In the genomic region with DNA sequence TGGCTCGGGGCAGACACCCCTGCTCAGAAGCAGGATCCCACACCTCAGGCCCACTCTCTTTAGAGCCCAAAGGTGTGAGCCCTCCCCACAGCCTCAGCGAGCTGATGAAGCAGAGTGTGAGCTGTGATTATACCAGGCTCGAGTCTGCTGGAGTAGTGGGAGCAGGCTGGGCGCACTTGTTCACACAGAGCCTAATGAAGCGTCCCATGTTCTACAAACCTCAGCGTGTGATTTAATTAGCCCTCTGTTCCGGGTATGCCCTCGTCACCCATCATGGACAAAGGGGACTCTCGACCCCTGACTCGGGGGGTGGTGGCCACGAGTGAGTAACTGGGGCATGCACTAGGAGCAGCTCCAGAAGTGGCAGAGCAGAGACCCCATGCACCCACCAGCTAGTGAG, we compare ENCODE assay signal across 22 cellular contexts.
"Had no signal": no experiment of that assay in that cellular context is flagged by ENCODE, and none has a peak within 500 bp of the region (broad histone marks: within the 10 kb centered on the region; RNA-seq: fewer than 3 reads in every experiment).

No MANE protein-coding gene starts in this region.

- H3K9me3 ChIP-seq: body of pancreas, heart left ventricle, mucosa of descending colon, right atrium auricular region, tibial artery had no signal

- H3K9me3 Mint-ChIP-seq: activated naive CD4-positive, alpha-beta T cell treated with anti-CD3 and anti-CD28 coated beads, Interleukin-2, amount 50 U/mL, for 24 hours; activated T-helper 1 cell treated with anti-CD3 and anti-CD28 coated beads, Interleukin-12 subunit alpha, Interleukin-12 subunit beta, Interleukin-2, Interleukin-4 antibody, amounts not matched to agents 30 ng/mL and 10 ng/mL and 1 ng/mL, durations not matched to agents 14 hours and 24 hours and 36 hours had no signal

- H3K4me1 Mint-ChIP-seq: activated naive CD4-positive, alpha-beta T cell treated with anti-CD3 and anti-CD28 coated beads, Interleukin-2, amount 50 U/mL, for 24 hours; stimulated activated naive CD8-positive, alpha-beta T cell treated with anti-CD3 and anti-CD28 coated beads, Interleukin-15, amount 100 ng/mL, for 72 hours had no signal

- H3K27me3 ChIP-seq: cardiac muscle cell, right atrium auricular region had no signal

- H3K4me3 ChIP-seq: body of pancreas, cardiac muscle cell, gastroesophageal sphincter, heart left ventricle, mucosa of descending colon, right atrium auricular region, tibial artery had no signal

- H3K36me3 ChIP-seq: cardiac muscle cell, gastroesophageal sphincter, heart left ventricle, right atrium auricular region, tibial artery, WERI-Rb-1 had no signal

- H3K36me3 Mint-ChIP-seq: activated naive CD4-positive, alpha-beta T cell treated with anti-CD3 and anti-CD28 coated beads, Interleukin-2, amount 50 U/mL, for 24 hours had no signal

- H3K27ac ChIP-seq: body of pancreas, cardiac muscle cell, epithelial cell of prostate, gastroesophageal sphincter, heart left ventricle, right atrium auricular region, tibial artery, WERI-Rb-1 had no signal

- ATAC-seq: activated CD8-positive, alpha-beta T cell treated with anti-CD3 and anti-CD28 coated beads, Interleukin-2, amount 10 ng/mL, durations not matched to agents 7 days and 5 days; body of pancreas; gastroesophageal sphincter; heart left ventricle; left cardiac atrium; mucosa of descending colon; stimulated activated naive CD8-positive, alpha-beta T cell treated with anti-CD3 and anti-CD28 coated beads, Interleukin-15, amount 100 ng/mL, for 72 hours had no signal

- H3K27ac Mint-ChIP-seq: activated CD8-positive, alpha-beta T cell treated with anti-CD3 and anti-CD28 coated beads, Interleukin-2, amount 10 ng/mL, durations not matched to agents 7 days and 5 days; activated naive CD4-positive, alpha-beta T cell treated with anti-CD3 and anti-CD28 coated beads, Interleukin-2, amount 50 U/mL, for 24 hours; activated T-helper 1 cell treated with anti-CD3 and anti-CD28 coated beads, Interleukin-12 subunit alpha, Interleukin-12 subunit beta, Interleukin-2, Interleukin-4 antibody, amounts not matched to agents 30 ng/mL and 10 ng/mL and 1 ng/mL, durations not matched to agents 14 hours and 24 hours and 36 hours; stimulated activated naive CD8-positive, alpha-beta T cell treated with anti-CD3 and anti-CD28 coated beads, Interleukin-15, amount 100 ng/mL, for 72 hours had no signal

- H3K4me1 ChIP-seq: body of pancreas, gastroesophageal sphincter, heart left ventricle, right atrium auricular region, tibial artery had no signal

- H3K4me3 Mint-ChIP-seq: activated CD8-positive, alpha-beta T cell treated with anti-CD3 and anti-CD28 coated beads, Interleukin-2, amount 10 ng/mL, durations not matched to agents 7 days and 5 days; activated naive CD4-positive, alpha-beta T cell treated with anti-CD3 and anti-CD28 coated beads, Interleukin-2, amount 50 U/mL, for 24 hours; activated T-helper 1 cell treated with anti-CD3 and anti-CD28 coated beads, Interleukin-12 subunit alpha, Interleukin-12 subunit beta, Interleukin-2, Interleukin-4 antibody, amounts not matched to agents 30 ng/mL and 10 ng/mL and 1 ng/mL, durations not matched to agents 14 hours and 24 hours and 36 hours; stimulated activated naive CD8-positive, alpha-beta T cell treated with anti-CD3 and anti-CD28 coated beads, Interleukin-15, amount 100 ng/mL, for 72 hours had no signal

- DNase-seq: activated CD4-positive, alpha-beta T cell treated with anti-CD3 and anti-CD28 coated beads, Interleukin-2, amount 50 U/mL, for 1 hour; activated CD4-positive, CD25-positive, alpha-beta regulatory T cell treated with anti-CD3 and anti-CD28 coated beads, Interleukin-2, amount 50 U/mL, for 72 hours; activated CD8-positive, alpha-beta T cell treated with anti-CD3 and anti-CD28 coated beads, Interleukin-2, amount 10 ng/mL, durations not matched to agents 7 days and 5 days; activated gamma-delta T cell; anterior cingulate cortex; body of pancreas; cortex of kidney; left cardiac atrium; mesendoderm; mucosa of descending colon; stimulated activated CD4-positive, alpha-beta T cell treated with anti-CD3 and anti-CD28 coated beads, Interleukin-12 subunit alpha, Interleukin-12 subunit beta, amount 100 ng/mL, for 4 hours; stimulated activated CD4-positive, alpha-beta T cell treated with anti-CD3 and anti-CD28 coated beads, Interleukin-4, amount 100 ng/mL, for 4 hours; stimulated activated naive CD8-positive, alpha-beta T cell treated with anti-CD3 and anti-CD28 coated beads, Interleukin-15, amount 100 ng/mL, for 72 hours; tibial artery; WERI-Rb-1 had no signal
